Comparison of ENCODE assay signal across 8 cellular contexts in genomic region chr1:15627343-15627988, GRCh38. TPM values are rescaled to one million over a fixed set of nuclear protein-coding genes. Genes with fewer than 3 reads are reported as not detected.
DNase-seq lines count a peak whose midpoint lies in the region; ATAC-seq and TF ChIP-seq lines count a peak whose summit lies in the region.

No MANE protein-coding gene starts in this region.

- H3K27ac ChIP-seq in heart right ventricle (peak overlapping the region in 3 of 10 donors; percentile 17 to 34 (median 18)), esophagus squamous epithelium (no peak overlapping the region), endodermal cell (ENCODE audit: low read depth, low read length) (no peak overlapping the region), Karpas-422 (ENCODE audit: low read length) (no peak overlapping the region)

- H3K9me2 ChIP-seq in Karpas-422 (replicated peaks; ENCODE audit: insufficient read depth, low read length) = no peaks in the 10 kb centered on the region

- peaks cover 0 to 60% (median 15%) of the 10 kb centered on the region in 9 donors for H3K36me3 ChIP-seq in heart right ventricle
- H3K36me3 ChIP-seq in esophagus squamous epithelium = peaks cover 17 to 62% (median 25%) of the 10 kb centered on the region in 3 donors
- H3K36me3 ChIP-seq in endodermal cell (ENCODE audit: control insufficient read depth, insufficient read depth, low read length) = peaks cover 56% of the 10 kb centered on the region
- H3K36me3 ChIP-seq in Karpas-422 (ENCODE audit: insufficient read depth, low read length) = peaks cover 44% of the 10 kb centered on the region

- WGBS in heart right ventricle, 2 donors = 30 to 43% methylated on average over 4 of the region's 4 CpGs
- WGBS in esophagus squamous epithelium, 2 donors = 28 to 46% methylated on average over 4 of the region's 4 CpGs
- WGBS in endodermal cell (ENCODE audit: insufficient coverage in 1 of 2, insufficient read length in 1 of 2), 2 experiments = 85 to 97% methylated on average over 2 to 4 of the region's 4 CpGs

- peaks cover 79% of the 10 kb centered on the region for H3K79me2 ChIP-seq in Karpas-422 (ENCODE audit: low read length)

- TF ChIP-seq CTCF in heart right ventricle (IDR thresholded peaks at IDR 0.05) (no peak), esophagus squamous epithelium (IDR thresholded peaks at IDR 0.05) (no peak), endodermal cell (conservative IDR thresholded peaks at IDR 0.05) (no peak)

- H3K9me3 Mint-ChIP-seq in endodermal cell = no peaks in the 10 kb centered on the region

- H3K27me3 ChIP-seq in heart right ventricle = no peaks in the 10 kb centered on the region
- no peaks in the 10 kb centered on the region for H3K27me3 ChIP-seq in esophagus squamous epithelium
- no peaks in the 10 kb centered on the region for H3K27me3 ChIP-seq in endodermal cell (ENCODE audit: control insufficient read depth, insufficient read depth, low read length, poor library complexity, severe bottlenecking)
- H3K27me3 ChIP-seq in Karpas-422 (ENCODE audit: low read length) = no peaks in the 10 kb centered on the region

- no peak overlapping the region for H2AFZ ChIP-seq in Karpas-422 (ENCODE audit: low read length)

- no peaks in the 10 kb centered on the region for H3K9me3 ChIP-seq in heart right ventricle
- H3K9me3 ChIP-seq in esophagus squamous epithelium = no peaks in the 10 kb centered on the region
- H3K9me3 ChIP-seq in endodermal cell (ENCODE audit: control insufficient read depth, low read length) = no peaks in the 10 kb centered on the region
- H3K9me3 ChIP-seq in Karpas-422 (ENCODE audit: low read length) = no peaks in the 10 kb centered on the region

- H3K4me3 Mint-ChIP-seq in endodermal cell = no peak overlapping the region

- peak; percentile 70 for ATAC-seq in GM21515 (IDR thresholded peaks at IDR 0.05; ENCODE audit: unreplicated experiment)
- peak; percentile 73 for ATAC-seq in HG03571 (IDR thresholded peaks at IDR 0.05; ENCODE audit: unreplicated experiment)
- ATAC-seq in heart right ventricle = peak in 5 of 8 donors; percentile 56 to 73 (median 59)

- H3K4me3 ChIP-seq in heart right ventricle (no peak overlapping the region), esophagus squamous epithelium (no peak overlapping the region), endodermal cell (ENCODE audit: low read length) (no peak overlapping the region), Karpas-422 (ENCODE audit: low read length) (no peak overlapping the region)

- DNase-seq in GM04504 (ENCODE audit: low read depth) (peak; percentile 84), heart right ventricle (no peak), esophagus squamous epithelium (lab: John Stamatoyannopoulos, UW) (no peak), endodermal cell (no peak), NCI-H1092 (lab: John Stamatoyannopoulos, UW) (no peak), Karpas-422 (no peak)

- H3K4me1 ChIP-seq in heart right ventricle (peaks cover 2 to 64% (median 43%) of the 10 kb centered on the region in 9 donors), esophagus squamous epithelium (peaks cover 0 to 63% (median 10%) of the 10 kb centered on the region in 3 donors), endodermal cell (ENCODE audit: control insufficient read depth, insufficient read depth, low read length) (no peaks in the 10 kb centered on the region), Karpas-422 (ENCODE audit: low read length) (peaks cover 30% of the 10 kb centered on the region)

- no peak for TF ChIP-seq POLR2A in esophagus squamous epithelium (IDR thresholded peaks at IDR 0.05)

- H3K9ac ChIP-seq in endodermal cell (ENCODE audit: extremely low read depth, low read length, poor library complexity, severe bottlenecking) = no peak overlapping the region
- H3K9ac ChIP-seq in Karpas-422 (ENCODE audit: low read length) = no peak overlapping the region

- no peaks in the 10 kb centered on the region for H3K27me3 Mint-ChIP-seq in endodermal cell (ENCODE audit: insufficient read depth)

- intact Hi-C loops in heart right ventricle (cut with DNase I) = no loop called here
- intact Hi-C loops in esophagus squamous epithelium (cut with DNase I) = no loop called here

- H3K27ac Mint-ChIP-seq in endodermal cell = no peak overlapping the region

- H3K4me2 ChIP-seq in Karpas-422 (ENCODE audit: low read depth, low read length, poor library complexity, severe bottlenecking) = no peak overlapping the region

- peaks cover 48% of the 10 kb centered on the region for H3K36me3 Mint-ChIP-seq in endodermal cell (ENCODE audit: low read depth)

- H4K20me1 ChIP-seq in Karpas-422 (ENCODE audit: insufficient read depth, low read depth, low read length) = peaks cover 21% of the 10 kb centered on the region

- H3K4me1 Mint-ChIP-seq in endodermal cell = no peaks in the 10 kb centered on the region

RNA-seq across cellular contexts. Expression of gene DDI2, which starts 10.2 kb away (rescaled TPM):
- total RNA-seq in heart right ventricle (10 to 100 TPM; 17.7 to 29.6 (median 24.7) TPM), esophagus squamous epithelium (10 to 100 TPM; 20.6 to 62.9 (median 48.3) TPM), endodermal cell (10 to 100 TPM; 36.0 to 37.6 TPM)
- 10 to 100 TPM in 1 of 2 donors, 1 to 10 TPM in 1; 2.1 to 10.8 TPM for polyA plus RNA-seq in heart right ventricle
- 10.6 TPM for polyA plus RNA-seq in endodermal cell (2013, experiment 1 of 2)
- 11.3 TPM for polyA plus RNA-seq in endodermal cell (2013, experiment 2 of 2)
- total RNA-seq in Karpas-422 (2014; rRNA removed; shearing (Covaris generic); ENCODE audit: low replicate concordance) = 29.3 and 40.0 TPM in 2 replicates

RNA-seq across cellular contexts. Expression of gene AGMAT, which starts 42.6 kb away (rescaled TPM):
- total RNA-seq in heart right ventricle (under 1 TPM in 6 of 10 donors, not detected in 4; 0.13 to 0.30 (median 0.24) TPM), esophagus squamous epithelium (1 to 10 TPM in 1 of 4 donors, under 1 TPM in 3; 0.27 to 1.7 (median 0.59) TPM), endodermal cell (1 to 10 TPM; 3.8 to 4.4 TPM)
- polyA plus RNA-seq in heart right ventricle = under 1 TPM in 1 of 2 donors, not detected in 1; 0.06 TPM
- polyA plus RNA-seq in endodermal cell (2013, experiment 1 of 2) = 1.0 TPM
- polyA plus RNA-seq in endodermal cell (2013, experiment 2 of 2) = 0.83 TPM
- 3.3 and 8.6 TPM in 2 replicates for total RNA-seq in Karpas-422 (2014; rRNA removed; shearing (Covaris generic); ENCODE audit: low replicate concordance)

RNA-seq across cellular contexts. Expression of gene PLEKHM2, which starts 56.7 kb away (rescaled TPM):
- total RNA-seq in heart right ventricle (100 to 1,000 TPM in 1 of 10 donors, 10 to 100 TPM in 9; 69.0 to 106 (median 81.0) TPM), esophagus squamous epithelium (10 to 100 TPM; 34.6 to 57.9 (median 42.4) TPM), endodermal cell (10 to 100 TPM; 46.9 to 50.4 TPM)
- 10 to 100 TPM; 63.7 to 72.9 TPM for polyA plus RNA-seq in heart right ventricle
- 41.0 TPM for polyA plus RNA-seq in endodermal cell (2013, experiment 1 of 2)
- polyA plus RNA-seq in endodermal cell (2013, experiment 2 of 2) = 37.9 TPM
- total RNA-seq in Karpas-422 (2014; rRNA removed; shearing (Covaris generic); ENCODE audit: low replicate concordance) = 41.8 and 60.5 TPM in 2 replicates
